7 cellular contexts compared by ENCODE assay signal in the genomic region with DNA sequence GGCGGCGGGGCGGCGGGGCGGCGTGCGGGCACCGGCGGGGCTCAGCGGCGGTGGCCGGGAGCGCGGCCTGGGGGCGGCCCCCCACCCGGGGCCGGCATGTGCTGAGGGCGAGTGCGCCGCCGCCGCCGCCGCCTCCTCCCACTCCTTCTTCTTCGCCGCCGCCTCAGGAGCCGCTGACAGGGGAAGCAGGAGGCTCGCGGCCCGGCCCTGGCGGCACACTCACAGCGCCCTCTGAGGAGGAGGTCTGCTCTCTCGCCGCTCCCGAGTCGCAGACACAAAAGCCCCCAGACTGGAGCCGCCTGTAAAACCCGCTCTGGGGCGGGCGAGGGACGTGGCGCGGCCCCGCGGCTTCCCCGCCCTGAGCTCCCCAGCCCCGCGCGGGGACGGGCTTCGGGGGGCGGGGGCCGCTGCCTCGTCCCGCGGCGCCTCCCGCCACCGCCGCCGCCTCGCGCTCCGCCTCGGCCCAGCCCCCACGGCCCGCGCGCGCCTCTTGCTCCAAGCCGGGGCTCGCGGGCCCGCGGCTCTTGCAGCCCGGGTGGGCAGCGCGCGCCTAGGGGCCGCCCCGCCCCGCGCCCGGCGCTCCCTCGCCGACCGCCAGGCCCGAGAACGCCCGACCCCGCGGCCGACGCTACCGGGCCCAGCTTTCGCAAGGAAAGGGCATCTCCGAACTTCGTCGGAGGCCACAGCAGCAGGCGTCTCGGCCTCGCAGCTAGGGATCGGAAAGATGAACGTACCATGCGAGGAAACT. TPM values are rescaled to one million over a fixed set of nuclear protein-coding genes. Genes with fewer than 3 reads are reported as not detected.
DNase-seq lines count a peak whose midpoint lies in the region; ATAC-seq, FAIRE-seq and TF ChIP-seq lines count a peak whose summit lies in the region.

A gene with protein sequence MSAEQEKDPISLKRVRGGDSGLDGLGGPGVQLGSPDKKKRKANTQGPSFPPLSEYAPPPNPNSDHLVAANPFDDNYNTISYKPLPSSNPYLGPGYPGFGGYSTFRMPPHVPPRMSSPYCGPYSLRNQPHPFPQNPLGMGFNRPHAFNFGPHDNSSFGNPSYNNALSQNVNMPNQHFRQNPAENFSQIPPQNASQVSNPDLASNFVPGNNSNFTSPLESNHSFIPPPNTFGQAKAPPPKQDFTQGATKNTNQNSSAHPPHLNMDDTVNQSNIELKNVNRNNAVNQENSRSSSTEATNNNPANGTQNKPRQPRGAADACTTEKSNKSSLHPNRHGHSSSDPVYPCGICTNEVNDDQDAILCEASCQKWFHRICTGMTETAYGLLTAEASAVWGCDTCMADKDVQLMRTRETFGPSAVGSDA (minus strand): TSS at position 276 of the 748 bp plus-strand sequence. CDS start 462 bp downstream, outside the sequence.

- H3K9me3 Mint-ChIP-seq in activated naive CD4-positive, alpha-beta T cell treated with anti-CD3 and anti-CD28 coated beads, Interleukin-2, amount 50 U/mL, for 24 hours, result no peaks in the 10 kb centered on the region
- H3K9me3 Mint-ChIP-seq in glutamatergic neuron (ENCODE audit: unreplicated experiment), result peaks cover 6% of the 10 kb centered on the region

- FAIRE-seq in urothelium cell line (lab: Jason Lieb, UNC), result no peak

- peak; percentile 82 for ATAC-seq in HG02759 (IDR thresholded peaks at IDR 0.05; ENCODE audit: unreplicated experiment)
- ATAC-seq in omental fat pad (ENCODE audit: low FRiP score), result peak; percentile 89

- TF ChIP-seq CTCF in GM12865 (IDR thresholded peaks at IDR 0.05; ENCODE audit: insufficient read depth, low read depth, low read length, missing control alignments), result no peak
- no peak for TF ChIP-seq CTCF in glutamatergic neuron (IDR thresholded peaks at IDR 0.05; ENCODE audit: partially characterized antibody, unreplicated experiment)
- TF ChIP-seq CTCF in omental fat pad (IDR thresholded peaks at IDR 0.05), result no peak

- DNase-seq in GM12865 (ENCODE audit: low read depth) (peak; percentile 57), NOMO-1 treated with DMSO at 0.1 percent for 48 hours (lab: John Stamatoyannopoulos, UW; ENCODE audit: unreplicated experiment) (peak; percentile 44), glutamatergic neuron (peak; percentile 84), omental fat pad (ENCODE audit: low spot score) (no peak), urothelium cell line (ENCODE audit: low spot score) (peak; percentile 76)

- no peak within 1 kb of the TSS for H3K27ac Mint-ChIP-seq in activated naive CD4-positive, alpha-beta T cell treated with anti-CD3 and anti-CD28 coated beads, Interleukin-2, amount 50 U/mL, for 24 hours
- peak within 1 kb of the TSS; percentile 80 for H3K27ac Mint-ChIP-seq in glutamatergic neuron (ENCODE audit: unreplicated experiment)

- peak within 1 kb of the TSS; percentile 54 for H3K4me3 ChIP-seq in GM12865 (ENCODE audit: low read depth, low read length)

- no peaks in the 10 kb centered on the region for H3K4me1 Mint-ChIP-seq in activated naive CD4-positive, alpha-beta T cell treated with anti-CD3 and anti-CD28 coated beads, Interleukin-2, amount 50 U/mL, for 24 hours
- H3K4me1 Mint-ChIP-seq in glutamatergic neuron (ENCODE audit: low read depth, unreplicated experiment), result peaks cover 4% of the 10 kb centered on the region

- peak within 1 kb of the TSS; percentile 76 for H3K4me3 Mint-ChIP-seq in activated naive CD4-positive, alpha-beta T cell treated with anti-CD3 and anti-CD28 coated beads, Interleukin-2, amount 50 U/mL, for 24 hours
- peak within 1 kb of the TSS; percentile 89 for H3K4me3 Mint-ChIP-seq in glutamatergic neuron (ENCODE audit: unreplicated experiment)

- H3K36me3 Mint-ChIP-seq in activated naive CD4-positive, alpha-beta T cell treated with anti-CD3 and anti-CD28 coated beads, Interleukin-2, amount 50 U/mL, for 24 hours, result no peaks in the 10 kb centered on the region
- H3K36me3 Mint-ChIP-seq in glutamatergic neuron (ENCODE audit: unreplicated experiment), result peaks cover 5% of the 10 kb centered on the region

- peaks cover 26% of the 10 kb centered on the region for H3K27me3 Mint-ChIP-seq in activated naive CD4-positive, alpha-beta T cell treated with anti-CD3 and anti-CD28 coated beads, Interleukin-2, amount 50 U/mL, for 24 hours
- peaks cover 4% of the 10 kb centered on the region for H3K27me3 Mint-ChIP-seq in glutamatergic neuron (ENCODE audit: unreplicated experiment)

RNA-seq across cellular contexts. Expression of the gene that starts here (rescaled TPM):
- total RNA-seq in glutamatergic neuron (ENCODE audit: unreplicated experiment), result 7.8 TPM
- total RNA-seq in omental fat pad, result 1 to 10 TPM; 4.7 to 8.6 (median 6.9) TPM
